Comparison of ENCODE assay signal across 16 cellular contexts in genomic region chr16:11602321-11602720, GRCh38. TPM values are rescaled to one million over a fixed set of nuclear protein-coding genes. Genes with fewer than 3 reads are reported as not detected.
DNase-seq lines count a peak whose midpoint lies in the region; ATAC-seq and TF ChIP-seq lines count a peak whose summit lies in the region.
"Had no signal": no experiment of that assay in that cellular context is flagged by ENCODE, and none has a peak within 500 bp of the region (broad histone marks: within the 10 kb centered on the region; RNA-seq: fewer than 3 reads in every experiment).

No MANE protein-coding gene starts in this region.

- no peak overlapping the region for H3K23ac ChIP-seq in IMR-90 (ENCODE audit: low read depth, low read length)

- H2BK5ac ChIP-seq in IMR-90 (ENCODE audit: low read depth, low read length, poor library complexity, severe bottlenecking), result no peak overlapping the region

- no peak overlapping the region for H3K27ac ChIP-seq in BLaER1 treated with 17β-estradiol and CSF1 and Interleukin-3, amounts not matched to agents 10 nM and 100 nM
- H3K27ac ChIP-seq in IMR-90 (ENCODE audit: insufficient read depth, low read length), result no peak overlapping the region
- H3K27ac ChIP-seq in SJCRH30, result no peak overlapping the region
- H3K27ac ChIP-seq: right lobe of liver had no signal

- no peak for DNase-seq in IMR-90
- DNase-seq in NCI-H2171 (lab: John Stamatoyannopoulos, UW), result peak; percentile 96
- DNase-seq in SJCRH30, result peak; percentile 26 to 55
- DNase-seq in immature natural killer cell, result no peak
- DNase-seq: ACHN; activated CD4-positive, alpha-beta memory T cell treated with anti-CD3 and anti-CD28 coated beads, Interleukin-2, amount 10 ng/mL, durations not matched to agents 7 days and 5 days; activated T-cell treated with anti-CD3 and anti-CD28 coated beads, Interleukin-2, amount 50 U/mL, for 72 hours; CD8-positive, alpha-beta T cell; dorsolateral prefrontal cortex; NCI-H82; SW 1271 had no signal

- H3K14ac ChIP-seq in IMR-90 (replicated peaks; ENCODE audit: low read depth, low read length), result no peak overlapping the region

- WGBS in IMR-90 (ENCODE audit: extremely low coverage in 2 of 2, insufficient read length in 1 of 2), 2 experiments, result 77% methylated on average over 3 of the region's 7 CpGs; no CpG with 5 or more reads in 1 of the 2 experiments

- CTCF ChIA-PET in IMR-90 (lab: Yijun Ruan, JAX), result no interaction called here

- BruUV-seq in IMR-90 (replicated peaks; lab: Mats Ljungman, UMichigan), result no TSS peak

- H3K18ac ChIP-seq in IMR-90 (ENCODE audit: low read depth, low read length), result no peak overlapping the region; the same call in 1 of the 2 replicates

- H3K27ac Mint-ChIP-seq in immature natural killer cell, result no peak overlapping the region
- H3K27ac Mint-ChIP-seq: activated CD4-positive, alpha-beta memory T cell treated with anti-CD3 and anti-CD28 coated beads, Interleukin-2, amount 10 ng/mL, durations not matched to agents 7 days and 5 days; activated T-cell treated with anti-CD3 and anti-CD28 coated beads, Interleukin-2, amount 50 U/mL, for 72 hours; CD8-positive, alpha-beta T cell had no signal

- no peaks in the 10 kb centered on the region for H3K79me1 ChIP-seq in IMR-90 (ENCODE audit: low read depth in 1 of 2, low read length in 2 of 2)

- in situ Hi-C loops in IMR-90 (cut with MboI; ENCODE audit: low sequenced_read_pairs), result no loop called here

- no peaks in the 10 kb centered on the region for H3K36me3 ChIP-seq in BLaER1 treated with 17β-estradiol and CSF1 and Interleukin-3, amounts not matched to agents 10 nM and 100 nM
- H3K36me3 ChIP-seq in IMR-90 (ENCODE audit: control insufficient read depth, insufficient read depth, low read length) (no peaks in the 10 kb centered on the region), SJCRH30 (no peaks in the 10 kb centered on the region)
- H3K36me3 ChIP-seq: right lobe of liver had no signal

- dilution Hi-C loops in IMR-90 (cut with HindIII; ENCODE audit: low sequenced_read_pairs, unreplicated experiment), result no loop called here

- no peaks in the 10 kb centered on the region for H4K20me1 ChIP-seq in BLaER1 treated with 17β-estradiol and CSF1 and Interleukin-3, amounts not matched to agents 10 nM and 100 nM
- no peaks in the 10 kb centered on the region for H4K20me1 ChIP-seq in IMR-90 (ENCODE audit: insufficient read depth, low read length)

- peak overlapping the region; percentile 16 to 84 (median 61); a peak in 15 of 22 replicates for H3K4me2 ChIP-seq in BLaER1 treated with 17β-estradiol and CSF1 and Interleukin-3, amounts not matched to agents 10 nM and 100 nM
- no peak overlapping the region for H3K4me2 ChIP-seq in IMR-90 (ENCODE audit: low read depth, low read length)

- no peak overlapping the region for H2BK15ac ChIP-seq in IMR-90 (ENCODE audit: low read depth, low read length)

- H2AK5ac ChIP-seq in IMR-90 (ENCODE audit: low read depth, low read length), result peak overlapping the region; percentile 51; the same call in 1 of the 2 replicates

- H3K9me1 ChIP-seq in IMR-90 (ENCODE audit: insufficient read depth, low read length), result peaks cover 3% of the 10 kb centered on the region; the same call in 1 of the 2 replicates

- peaks cover 57 to 95% (median 81%) of the 10 kb centered on the region in 10 experiments for H3K4me1 ChIP-seq in BLaER1 treated with 17β-estradiol and CSF1 and Interleukin-3, amounts not matched to agents 10 nM and 100 nM
- peaks cover 20% of the 10 kb centered on the region for H3K4me1 ChIP-seq in IMR-90 (ENCODE audit: control insufficient read depth, insufficient read depth, low read length)
- H3K4me1 ChIP-seq in SJCRH30, result peaks cover 20% of the 10 kb centered on the region
- H3K4me1 ChIP-seq: right lobe of liver had no signal

- no peak overlapping the region for H2BK120ac ChIP-seq in IMR-90 (ENCODE audit: low read depth, low read length)

- ATAC-seq in IMR-90 (ENCODE audit: low read depth), result no peak
- no peak for ATAC-seq in esophagus mucosa
- ATAC-seq in HG03460 (IDR thresholded peaks at IDR 0.05; ENCODE audit: unreplicated experiment), result no peak
- no peak for ATAC-seq in GM18517 (IDR thresholded peaks at IDR 0.05; ENCODE audit: unreplicated experiment)
- ATAC-seq: activated T-cell treated with anti-CD3 and anti-CD28 coated beads, Interleukin-2, amount 50 U/mL, for 72 hours; CD8-positive, alpha-beta T cell; right lobe of liver had no signal

- H4K8ac ChIP-seq in IMR-90 (ENCODE audit: low read depth in 2 of 2, low read length in 2 of 2), result no peak overlapping the region

- H3K9ac ChIP-seq in BLaER1 treated with 17β-estradiol and CSF1 and Interleukin-3, amounts not matched to agents 10 nM and 100 nM, result no peak overlapping the region
- H3K9ac ChIP-seq in IMR-90 (ENCODE audit: low read depth, low read length), result no peak overlapping the region

- no peaks in the 10 kb centered on the region for H3K36me3 Mint-ChIP-seq in immature natural killer cell
- H3K36me3 Mint-ChIP-seq: CD8-positive, alpha-beta T cell had no signal

- TF ChIP-seq RAD21 in IMR-90 (IDR thresholded peaks at IDR 0.05; ENCODE audit: low read length), result no peak

- H2AK9ac ChIP-seq in IMR-90 (replicated peaks; ENCODE audit: low read depth, low read length, poor library complexity), result no peak overlapping the region

- no peak overlapping the region for H3K4me3 Mint-ChIP-seq in immature natural killer cell
- H3K4me3 Mint-ChIP-seq: activated CD4-positive, alpha-beta memory T cell treated with anti-CD3 and anti-CD28 coated beads, Interleukin-2, amount 10 ng/mL, durations not matched to agents 7 days and 5 days; activated T-cell treated with anti-CD3 and anti-CD28 coated beads, Interleukin-2, amount 50 U/mL, for 72 hours; CD8-positive, alpha-beta T cell had no signal

- H2BK20ac ChIP-seq in IMR-90 (ENCODE audit: low read depth, low read length), result no peak overlapping the region

- H3K27me3 Mint-ChIP-seq in immature natural killer cell (ENCODE audit: low read depth in 3 of 3), result peaks cover 0 to 5% (median 5%) of the 10 kb centered on the region in 3 donors

- no peaks in the 10 kb centered on the region for H3K9me3 Mint-ChIP-seq in immature natural killer cell
- H3K9me3 Mint-ChIP-seq: activated CD4-positive, alpha-beta memory T cell treated with anti-CD3 and anti-CD28 coated beads, Interleukin-2, amount 10 ng/mL, durations not matched to agents 7 days and 5 days; activated T-cell treated with anti-CD3 and anti-CD28 coated beads, Interleukin-2, amount 50 U/mL, for 72 hours; CD8-positive, alpha-beta T cell had no signal

- H3K56ac ChIP-seq in IMR-90 (ENCODE audit: extremely low read depth, insufficient read depth, low read length), result no peak overlapping the region

- no peak for TF ChIP-seq POLR2A in IMR-90 (IDR thresholded peaks at IDR 0.05; ENCODE audit: low read depth, low read length)

- H4K5ac ChIP-seq in IMR-90 (ENCODE audit: low read depth, low read length), result no peak overlapping the region

- no peak overlapping the region for H2AFZ ChIP-seq in IMR-90 (replicated peaks; ENCODE audit: low read length, poor library complexity)

- TF ChIP-seq CTCF in IMR-90 (conservative IDR thresholded peaks at IDR 0.05; ENCODE audit: low read depth, low read length), result no peak

- H3K27me3 ChIP-seq in BLaER1 treated with 17β-estradiol and CSF1 and Interleukin-3, amounts not matched to agents 10 nM and 100 nM, result no peaks in the 10 kb centered on the region
- H3K27me3 ChIP-seq in IMR-90 (ENCODE audit: control insufficient read depth, insufficient read depth, low read length) (no peaks in the 10 kb centered on the region), SJCRH30 (no peaks in the 10 kb centered on the region)
- H3K27me3 ChIP-seq: right lobe of liver had no signal

- no peak overlapping the region for H3K4me3 ChIP-seq in BLaER1 treated with 17β-estradiol and CSF1 and Interleukin-3, amounts not matched to agents 10 nM and 100 nM
- H3K4me3 ChIP-seq in IMR-90 (ENCODE audit: insufficient read depth, low read depth, low read length) (no peak overlapping the region), SJCRH30 (no peak overlapping the region)
- H3K4me3 ChIP-seq: right lobe of liver had no signal

- intact Hi-C loops in IMR-90 (cut with micrococcal nuclease), result no loop called here

- no peak overlapping the region for H3K4ac ChIP-seq in IMR-90 (ENCODE audit: low read depth, low read length)

- POLR2A ChIA-PET in IMR-90 (lab: Charles Lee; ENCODE audit: unreplicated experiment), result interaction anchor here (0.6 kb wide), 1 partner anchor 478 kb away, joined by 3 read pairs; no protein-coding TSS in a partner anchor

- H3K9me3 ChIP-seq in BLaER1 treated with 17β-estradiol and CSF1 and Interleukin-3, amounts not matched to agents 10 nM and 100 nM (replicated peaks in 1 of 11), result no peaks in the 10 kb centered on the region; a peak in 1 of 22 replicates
- H3K9me3 ChIP-seq in IMR-90 (ENCODE audit: control insufficient read depth, insufficient read depth, low read length) (no peaks in the 10 kb centered on the region), SJCRH30 (replicated peaks) (no peaks in the 10 kb centered on the region)
- H3K9me3 ChIP-seq: right lobe of liver had no signal

- no peak overlapping the region for H4K91ac ChIP-seq in IMR-90 (ENCODE audit: insufficient read depth, low read depth, low read length)

- H3K4me1 Mint-ChIP-seq in immature natural killer cell, result peaks cover 5 to 10% of the 10 kb centered on the region in 2 donors

TF ChIP-seq in IMR-90, 13 proteins besides CTCF, POLR2A, EP300 and RAD21 (continues in another document):
- TF ChIP-seq CHD1 (IDR thresholded peaks at IDR 0.05; ENCODE audit: low read depth, low read length), result no peak
- no peak for TF ChIP-seq NFE2L2 (IDR thresholded peaks at IDR 0.05; ENCODE audit: low read depth, low read length)
- TF ChIP-seq MAZ (IDR thresholded peaks at IDR 0.05; ENCODE audit: borderline replicate concordance, low read depth, low read length), result no peak
- TF ChIP-seq CEBPB (IDR thresholded peaks at IDR 0.05; ENCODE audit: low read depth, low read length), result no peak
- TF ChIP-seq BHLHE40 (IDR thresholded peaks at IDR 0.05; ENCODE audit: low read depth, low read length), result no peak
- no peak for TF ChIP-seq RCOR1 (IDR thresholded peaks at IDR 0.05; ENCODE audit: insufficient replicate concordance, low read length)
- no peak for TF ChIP-seq MXI1 (IDR thresholded peaks at IDR 0.05; ENCODE audit: borderline replicate concordance, low read depth, low read length)
- TF ChIP-seq MAFK (IDR thresholded peaks at IDR 0.05; ENCODE audit: low read depth, low read length), result no peak

RNA-seq across cellular contexts. Expression of gene LITAF, which starts 15.6 kb away (rescaled TPM):
- total RNA-seq in IMR-90 (2012; rRNA removed), result 96.9 and 113 TPM in 2 replicates
- polyA plus RNA-seq in IMR-90 (2012; rRNA removed), result 203 and 206 TPM in 2 replicates
- polyA plus RNA-seq in IMR-90 (2012; cell fraction: cytosol; rRNA removed), result 126 and 616 TPM in 2 replicates
- 97.8 and 160 TPM in 2 replicates for polyA plus RNA-seq in IMR-90 (2012; cell fraction: nucleus; rRNA removed; ENCODE audit: low replicate concordance)
- total RNA-seq in SJCRH30 (2014; rRNA removed; shearing (Covaris generic)), result 48.9 and 49.8 TPM in 2 replicates
- 1,000 to 10,000 TPM; 1,031 to 1,827 (median 1,086) TPM for polyA plus RNA-seq in immature natural killer cell
- total RNA-seq in esophagus mucosa, result 36.9 TPM

Comparison
In these comparisons a context has a peak if more than half of its experiments do, and no peak if none do; other contexts are left out.
1. DNase-seq: peak in NCI-H2171 (single experiment) and SJCRH30 (2 of 2); none in IMR-90 (single experiment) and immature natural killer cell (0 of 3).